In genomic region chr5:59040007-59040803, GRCh38 we compare ENCODE assay signal across 8 cellular contexts.
DNase-seq lines count a peak whose midpoint lies in the region; ATAC-seq and TF ChIP-seq lines count a peak whose summit lies in the region.

No MANE protein-coding gene starts in this region.

- no peaks in the 10 kb centered on the region for H3K36me3 ChIP-seq in ES-I3 (ENCODE audit: insufficient read depth, low read length)
- no peaks in the 10 kb centered on the region for H3K36me3 ChIP-seq in Peyer's patch
- no peaks in the 10 kb centered on the region for H3K36me3 ChIP-seq in neuronal stem cell (replicated peaks in 1 of 2; ENCODE audit: control insufficient read depth in 2 of 2, insufficient read depth in 2 of 2, low read length in 2 of 2)

- no peak for DNase-seq in Peyer's patch
- DNase-seq in epithelial cell of proximal tubule (ENCODE audit: low read depth), result no peak
- no peak for DNase-seq in neuronal stem cell (ENCODE audit: low spot score)
- DNase-seq in NCI-H146 (lab: John Stamatoyannopoulos, UW), result no peak
- no peak for DNase-seq in amniotic stem cell (lab: John Stamatoyannopoulos, UW)
- no peak for DNase-seq in pons (ENCODE audit: low spot score)

- no peaks in the 10 kb centered on the region for H3K79me1 ChIP-seq in neuronal stem cell (ENCODE audit: low read depth, low read length)

- no peaks in the 10 kb centered on the region for H3K27me3 ChIP-seq in Peyer's patch
- H3K27me3 ChIP-seq in neuronal stem cell (ENCODE audit: control insufficient read depth in 3 of 3, insufficient read depth in 3 of 3, low read depth in 1 of 3, low read length in 3 of 3), result peaks cover 0 to 25% (median 6%) of the 10 kb centered on the region in 3 experiments

- no peak overlapping the region for H3K4ac ChIP-seq in neuronal stem cell (ENCODE audit: low read length)

- H3K27ac ChIP-seq in Peyer's patch (peak overlapping the region; percentile 75 to 88 (median 82)), neuronal stem cell (replicated peaks; ENCODE audit: low read length) (no peak overlapping the region)

- TF ChIP-seq CTCF in Peyer's patch (IDR thresholded peaks at IDR 0.05) (no peak), epithelial cell of proximal tubule (conservative IDR thresholded peaks at IDR 0.05; ENCODE audit: low read depth, low read length) (no peak)

- H4K91ac ChIP-seq in neuronal stem cell (ENCODE audit: low read depth, low read length, poor library complexity), result no peak overlapping the region

- no peak overlapping the region for H2AK5ac ChIP-seq in neuronal stem cell (ENCODE audit: low read depth, low read length)

- peak overlapping the region; percentile 98 for H3K4me2 ChIP-seq in neuronal stem cell (ENCODE audit: insufficient read depth, low read length, poor library complexity, severe bottlenecking)

- H3K4me1 ChIP-seq in ES-I3 (ENCODE audit: insufficient read depth, low read length) (0 out of 2 replicates have a peak, but pooled peaks cover 8% of the 10 kb centered on the region), Peyer's patch (peaks cover 0 to 7% (median 0%) of the 10 kb centered on the region in 4 donors), neuronal stem cell (ENCODE audit: control insufficient read depth in 2 of 2, insufficient read depth in 1 of 2, low read depth in 1 of 2, low read length in 2 of 2) (peaks cover 2 to 13% of the 10 kb centered on the region in 2 donors)

- H2BK5ac ChIP-seq in neuronal stem cell (ENCODE audit: low read length), result no peak overlapping the region

- H4K8ac ChIP-seq in neuronal stem cell (ENCODE audit: low read depth, low read length), result no peak overlapping the region

- H2BK12ac ChIP-seq in neuronal stem cell (ENCODE audit: low read length), result no peak overlapping the region

- no CpG with 5 or more reads among the region's 14 CpGs for WGBS in neuronal stem cell (ENCODE audit: extremely low coverage in 2 of 2, insufficient read length in 2 of 2, insufficient replicate concordance in 1 of 2), 2 donors

- H3K14ac ChIP-seq in neuronal stem cell (ENCODE audit: low read length), result no peak overlapping the region

- no peak overlapping the region for H2BK15ac ChIP-seq in neuronal stem cell (ENCODE audit: low read length)

- peak overlapping the region; percentile 96 for H3K18ac ChIP-seq in neuronal stem cell (ENCODE audit: low read length)

- H2AFZ ChIP-seq in neuronal stem cell (ENCODE audit: low read length), result peak overlapping the region; percentile 97

- no peak overlapping the region for H3K23ac ChIP-seq in neuronal stem cell (ENCODE audit: low read depth, low read length, poor library complexity)

- no peak for ATAC-seq in HG03521 (IDR thresholded peaks at IDR 0.05; ENCODE audit: unreplicated experiment)

- H3K9ac ChIP-seq in ES-I3 (ENCODE audit: low read depth, low read length) (peak overlapping the region; percentile 66; the same call in 1 of the 2 replicates), neuronal stem cell (ENCODE audit: low read depth, low read length, poor library complexity) (no peak overlapping the region)

- no peak for TF ChIP-seq POLR2A in Peyer's patch (IDR thresholded peaks at IDR 0.05)

- H3K9me3 ChIP-seq in ES-I3 (ENCODE audit: control insufficient read depth, insufficient read depth, low read length) (no peaks in the 10 kb centered on the region), Peyer's patch (no peaks in the 10 kb centered on the region), neuronal stem cell (replicated peaks in 1 of 2; ENCODE audit: control insufficient read depth in 2 of 2, insufficient read depth in 1 of 2, low read depth in 1 of 2, low read length in 2 of 2) (no peaks in the 10 kb centered on the region)

- no peak overlapping the region for H2BK120ac ChIP-seq in neuronal stem cell (ENCODE audit: low read depth, low read length)

- H3K4me3 ChIP-seq in Peyer's patch (peak overlapping the region; percentile 59 to 65 (median 62)), epithelial cell of proximal tubule (ENCODE audit: low read depth, low read length) (peak overlapping the region; percentile 49), neuronal stem cell (ENCODE audit: low read length in 2 of 2) (peak overlapping the region; percentile 74 to 87)
